ENCODE assay signal across 8 cellular contexts in the genomic region with DNA sequence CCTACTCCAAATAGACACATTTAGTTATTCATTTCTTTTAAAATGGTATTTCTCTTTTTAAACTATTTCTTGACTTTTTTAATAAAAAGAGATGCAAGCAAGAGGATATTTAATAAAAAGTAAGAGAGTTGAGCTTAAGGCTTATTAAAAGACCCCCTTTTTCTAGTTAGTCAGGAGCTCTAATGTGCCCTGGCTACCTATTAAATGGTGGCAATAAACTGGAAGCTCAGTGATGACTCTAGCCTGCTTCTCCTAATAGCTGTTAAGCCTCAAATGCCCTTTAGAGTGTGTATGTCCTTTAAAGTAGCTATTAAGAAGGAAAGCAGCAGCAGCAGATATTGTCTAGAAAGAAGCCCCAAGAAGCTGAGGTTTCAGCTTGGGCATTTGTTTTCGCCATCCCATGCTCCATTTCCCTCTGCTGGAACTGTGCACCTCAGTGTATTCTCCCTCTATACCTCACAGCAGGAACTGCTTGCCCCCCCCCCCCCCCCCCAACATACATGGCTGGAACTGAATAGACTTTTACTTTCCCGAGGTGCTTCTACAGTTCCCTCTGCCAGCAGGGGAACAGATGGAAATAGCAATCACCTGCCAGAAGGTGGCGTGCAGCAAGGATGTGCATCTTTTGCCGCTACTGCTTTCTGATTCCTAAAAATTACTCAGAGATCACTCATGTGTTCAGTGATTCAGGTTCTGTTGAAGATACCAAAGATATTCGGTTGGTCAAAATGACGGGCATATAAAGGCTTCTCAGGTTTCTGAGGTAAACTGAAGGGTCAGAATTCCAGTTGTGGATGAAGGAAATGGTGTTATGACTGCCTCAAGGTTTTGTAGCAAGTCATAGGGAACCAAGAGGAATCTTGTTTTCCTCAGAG. TPM values are rescaled to one million over a fixed set of nuclear protein-coding genes. Genes with fewer than 3 reads are reported as not detected.
DNase-seq lines count a peak whose midpoint lies in the region; ATAC-seq and TF ChIP-seq lines count a peak whose summit lies in the region.

No MANE protein-coding gene starts in this region.

- no peak overlapping the region for H3K27ac Mint-ChIP-seq in Calu3 (ENCODE audit: unreplicated experiment)

- no peak overlapping the region for H3K4me3 ChIP-seq in KMS-11 (IDR thresholded peaks at IDR 0.05; ENCODE audit: insufficient read depth, low read depth, low read length)
- no peak overlapping the region for H3K4me3 ChIP-seq in SJCRH30
- H3K4me3 ChIP-seq in ascending aorta, result peak overlapping the region; percentile 44 to 69

- peak; percentile 55 for ATAC-seq in GM19452 (IDR thresholded peaks at IDR 0.05; ENCODE audit: unreplicated experiment)

- H3K9me3 Mint-ChIP-seq in Calu3 (ENCODE audit: low read depth, unreplicated experiment), result no peaks in the 10 kb centered on the region

- peaks cover 41% of the 10 kb centered on the region for H3K27me3 Mint-ChIP-seq in Calu3 (ENCODE audit: unreplicated experiment)

- intact Hi-C loops in Calu3 (cut with micrococcal nuclease; ENCODE audit: unreplicated experiment), result loop anchor here (1.0 kb wide), 2 partner anchors 100 to 245 kb away; no protein-coding TSS in a partner anchor
- intact Hi-C loops in ascending aorta (cut with DNase I), result loop anchor here (1.0 to 2.0 kb wide), 3 partner anchors 104 to 249 kb away; partner anchors contain the start of gene NUF2

- no peaks in the 10 kb centered on the region for H3K36me3 Mint-ChIP-seq in Calu3 (ENCODE audit: insufficient read depth, unreplicated experiment)

- BruUV-seq in Calu3 (replicated peaks; lab: Mats Ljungman, UMichigan), result no TSS peak

- no peak overlapping the region for H3K27ac ChIP-seq in KMS-11
- H3K27ac ChIP-seq in SJCRH30, result no peak overlapping the region
- H3K27ac ChIP-seq in ascending aorta, result peak overlapping the region; percentile 54 to 69

- no peaks in the 10 kb centered on the region for H3K9me3 ChIP-seq in SJCRH30 (replicated peaks)
- H3K9me3 ChIP-seq in ascending aorta, result no peaks in the 10 kb centered on the region

- H3K4me2 ChIP-seq in KMS-11, result no peak overlapping the region

- no peaks in the 10 kb centered on the region for H3K27me3 ChIP-seq in KMS-11 (ENCODE audit: insufficient read depth, low read depth)
- H3K27me3 ChIP-seq in SJCRH30, result no peaks in the 10 kb centered on the region
- H3K27me3 ChIP-seq in ascending aorta, result no peaks in the 10 kb centered on the region

- H2AFZ ChIP-seq in KMS-11 (ENCODE audit: low read depth), result no peak overlapping the region

- H3K4me3 Mint-ChIP-seq in Calu3 (ENCODE audit: low read depth, unreplicated experiment), result no peak overlapping the region

- H4K20me1 ChIP-seq in KMS-11 (ENCODE audit: insufficient read depth), result no peaks in the 10 kb centered on the region

- no peaks in the 10 kb centered on the region for H3K79me2 ChIP-seq in KMS-11 (ENCODE audit: insufficient read depth, low read depth)

- CTCF ChIA-PET in Calu3 (lab: Charles Lee), result interaction anchor here (0.6 to 1.2 kb wide), 8 partner anchors 26 to 1207 kb away, joined by 3 to 11 read pairs (median 4); no protein-coding TSS in a partner anchor

- H3K36me3 ChIP-seq in KMS-11 (ENCODE audit: insufficient read depth) (no peaks in the 10 kb centered on the region), SJCRH30 (no peaks in the 10 kb centered on the region), ascending aorta (peaks cover 11 to 21% of the 10 kb centered on the region in 2 donors)

- DNase-seq in Calu3, result peak; percentile 79
- peak; percentile 24 to 53 for DNase-seq in SJCRH30
- DNase-seq in ascending aorta (ENCODE audit: low spot score in 2 of 2), result peak; percentile 11 to 86
- peak; percentile 71 for DNase-seq in iPS-NIHi7 (ENCODE audit: extremely low spot score)
- DNase-seq in stimulated activated CD4-positive, alpha-beta T cell treated with anti-CD3 and anti-CD28 coated beads, Interleukin-15, amount 100 ng/mL, for 24 hours, result peak; percentile 64
- no peak for DNase-seq in C1 segment of cervical spinal cord (lab: John Stamatoyannopoulos, UW)

- H3K9ac ChIP-seq in KMS-11, result no peak overlapping the region

- peak; percentile 81 for TF ChIP-seq CTCF in Calu3 (IDR thresholded peaks at IDR 0.05; ENCODE audit: unreplicated experiment)
- TF ChIP-seq CTCF in KMS-11 (conservative IDR thresholded peaks at IDR 0.05; ENCODE audit: low read depth, low read length), result peak; percentile 82
- TF ChIP-seq CTCF in ascending aorta (IDR thresholded peaks at IDR 0.05), result peak; percentile 49 to 66 (median 65)

- H3K4me1 ChIP-seq in KMS-11 (ENCODE audit: low read depth, poor library complexity, severe bottlenecking) (no peaks in the 10 kb centered on the region), SJCRH30 (no peaks in the 10 kb centered on the region), ascending aorta (peaks cover 0 to 16% of the 10 kb centered on the region in 2 donors)

- H3K4me1 Mint-ChIP-seq in Calu3 (ENCODE audit: low read depth, unreplicated experiment), result no peaks in the 10 kb centered on the region

RNA-seq across cellular contexts. Expression of gene RGS4, which starts 2.5 kb away (rescaled TPM):
- total RNA-seq in Calu3 (2022) (0.21 TPM in 1 of 2 replicates, not detected in the other), ascending aorta (57.5 TPM)
- 0.05 and 0.12 TPM in 2 replicates for total RNA-seq in SJCRH30 (2014; rRNA removed; shearing (Covaris generic))

Comparison
In these comparisons a context has a peak if more than half of its experiments do, and no peak if none do; other contexts are left out.
1. DNase-seq: peak in Calu3 (single experiment), SJCRH30 (2 of 2), ascending aorta (2 of 2), iPS-NIHi7 (single experiment) and stimulated activated CD4-positive, alpha-beta T cell treated with anti-CD3 and anti-CD28 coated beads, Interleukin-15, amount 100 ng/mL, for 24 hours (single experiment); none in C1 segment of cervical spinal cord (0 of 14).
2. H3K27ac ChIP-seq: peak in ascending aorta (2 of 2); none in KMS-11 (single experiment) and SJCRH30 (single experiment).
3. H3K4me3 ChIP-seq: peak in ascending aorta (2 of 2); none in KMS-11 (single experiment) and SJCRH30 (single experiment).
4. RNA of gene RGS4, which starts 2.5 kb away (total RNA-seq): 57.5 TPM in ascending aorta (single experiment); 0.21 TPM in Calu3 and 0.05 to 0.12 TPM in SJCRH30; every median in the first group is over 10 times any median in the second.
5. Peak in every context shown above with its lines, with median percentiles within 50 percentile points of each other: CTCF ChIP-seq.